In genomic region chr5:108858959-108859358, GRCh38 we compare ENCODE assay signal across 10 cellular contexts.
A peak's percentile ranks its signal among the peaks of the same experiment; 100 is the strongest.
DNase-seq lines count a peak whose midpoint lies in the region; ATAC-seq, FAIRE-seq and TF ChIP-seq lines count a peak whose summit lies in the region.
"Had no signal": no experiment of that assay in that cellular context is flagged by ENCODE, and none has a peak within 500 bp of the region (broad histone marks: within the 10 kb centered on the region; RNA-seq: fewer than 3 reads in every experiment).

No MANE protein-coding gene starts in this region.

- no peaks in the 10 kb centered on the region for H3K27me3 Mint-ChIP-seq in activated CD8-positive, alpha-beta T cell treated with anti-CD3 and anti-CD28 coated beads, Interleukin-2, amount 10 ng/mL, durations not matched to agents 7 days and 5 days (ENCODE audit: low read depth)

- no peak overlapping the region for H3K4me3 Mint-ChIP-seq in activated CD8-positive, alpha-beta T cell treated with anti-CD3 and anti-CD28 coated beads, Interleukin-2, amount 10 ng/mL, durations not matched to agents 7 days and 5 days

- no peaks in the 10 kb centered on the region for H3K4me1 ChIP-seq in mucosa of descending colon (ENCODE audit: low read depth)
- H3K4me1 ChIP-seq in ascending aorta, result no peaks in the 10 kb centered on the region
- H3K4me1 ChIP-seq: right atrium auricular region had no signal

- DNase-seq in GM12864 (ENCODE audit: low read depth), result peak; percentile 63
- DNase-seq in bronchial epithelial cell (ENCODE audit: low read depth), result peak; percentile 36
- DNase-seq in stimulated activated CD4-positive, alpha-beta T cell treated with anti-CD3 and anti-CD28 coated beads, Interleukin-12 subunit alpha, Interleukin-12 subunit beta, amount 100 ng/mL, for 4 hours, result no peak
- DNase-seq in mucosa of descending colon, result no peak
- DNase-seq in ascending aorta (ENCODE audit: low spot score in 2 of 2), result no peak
- no peak for DNase-seq in activated CD8-positive, alpha-beta T cell treated with anti-CD3 and anti-CD28 coated beads, Interleukin-2, amount 10 ng/mL, durations not matched to agents 7 days and 5 days

- intact Hi-C loops in mucosa of descending colon (cut with DNase I, micrococcal nuclease) (no loop called here), ascending aorta (cut with DNase I) (no loop called here)

- no peak for FAIRE-seq in bronchial epithelial cell (lab: Jason Lieb, UNC)
- FAIRE-seq: G401.6 had no signal

- no peaks in the 10 kb centered on the region for H3K36me3 ChIP-seq in bronchial epithelial cell (ENCODE audit: control insufficient read depth, insufficient read depth, low read length)
- no peaks in the 10 kb centered on the region for H3K36me3 ChIP-seq in mucosa of descending colon (ENCODE audit: low read depth)
- H3K36me3 ChIP-seq in ascending aorta, result peaks cover 0 to 4% of the 10 kb centered on the region in 2 donors
- H3K36me3 ChIP-seq: right atrium auricular region had no signal

- H3K27ac ChIP-seq in ascending aorta, result no peak overlapping the region
- H3K27ac ChIP-seq: right atrium auricular region had no signal

- POLR2A ChIA-PET in activated CD8-positive, alpha-beta T cell treated with anti-CD3 and anti-CD28 coated beads, Interleukin-2, amount 10 ng/mL, durations not matched to agents 7 days and 5 days (lab: Charles Lee), result no interaction called here

- H3K9me3 Mint-ChIP-seq in activated CD8-positive, alpha-beta T cell treated with anti-CD3 and anti-CD28 coated beads, Interleukin-2, amount 10 ng/mL, durations not matched to agents 7 days and 5 days (ENCODE audit: insufficient read depth), result no peaks in the 10 kb centered on the region

- peak; percentile 98 for ATAC-seq in GM21576 (IDR thresholded peaks at IDR 0.05; ENCODE audit: unreplicated experiment)
- ATAC-seq in HG03558 (IDR thresholded peaks at IDR 0.05; ENCODE audit: extremely low read depth, unreplicated experiment), result peak; percentile 95
- no peak for ATAC-seq in mucosa of descending colon
- ATAC-seq in activated CD8-positive, alpha-beta T cell treated with anti-CD3 and anti-CD28 coated beads, Interleukin-2, amount 10 ng/mL, durations not matched to agents 7 days and 5 days, result no peak

- CTCF ChIA-PET in activated CD8-positive, alpha-beta T cell treated with anti-CD3 and anti-CD28 coated beads, Interleukin-2, amount 10 ng/mL, durations not matched to agents 7 days and 5 days (lab: Charles Lee), result no interaction called here

- no peaks in the 10 kb centered on the region for H3K4me1 Mint-ChIP-seq in activated CD8-positive, alpha-beta T cell treated with anti-CD3 and anti-CD28 coated beads, Interleukin-2, amount 10 ng/mL, durations not matched to agents 7 days and 5 days (ENCODE audit: low read depth)

- no peaks in the 10 kb centered on the region for H3K9me3 ChIP-seq in mucosa of descending colon
- H3K9me3 ChIP-seq in ascending aorta, result no peaks in the 10 kb centered on the region
- H3K9me3 ChIP-seq: right atrium auricular region had no signal

- H3K27me3 ChIP-seq in bronchial epithelial cell (ENCODE audit: control insufficient read depth, insufficient read depth, low read length) (no peaks in the 10 kb centered on the region), ascending aorta (no peaks in the 10 kb centered on the region)
- H3K27me3 ChIP-seq: right atrium auricular region had no signal

- H3K4me3 ChIP-seq in GM12864 (ENCODE audit: low read depth, low read length) (no peak overlapping the region), bronchial epithelial cell (ENCODE audit: low read depth, low read length) (no peak overlapping the region), mucosa of descending colon (no peak overlapping the region), ascending aorta (no peak overlapping the region)
- H3K4me3 ChIP-seq: right atrium auricular region had no signal

- H3K27ac Mint-ChIP-seq in activated CD8-positive, alpha-beta T cell treated with anti-CD3 and anti-CD28 coated beads, Interleukin-2, amount 10 ng/mL, durations not matched to agents 7 days and 5 days, result no peak overlapping the region

- TF ChIP-seq CTCF in GM12864 (IDR thresholded peaks at IDR 0.05; ENCODE audit: low read depth, low read length, missing control alignments) (no peak), bronchial epithelial cell (IDR thresholded peaks at IDR 0.05; ENCODE audit: insufficient read depth, low read length, severe bottlenecking) (no peak), mucosa of descending colon (IDR thresholded peaks at IDR 0.05) (no peak), ascending aorta (IDR thresholded peaks at IDR 0.05) (no peak)

- H3K36me3 Mint-ChIP-seq in activated CD8-positive, alpha-beta T cell treated with anti-CD3 and anti-CD28 coated beads, Interleukin-2, amount 10 ng/mL, durations not matched to agents 7 days and 5 days (ENCODE audit: low read depth), result no peaks in the 10 kb centered on the region

Comparison
In these comparisons a context has a peak if more than half of its experiments do, and no peak if none do; other contexts are left out.
1. DNase-seq: peak in GM12864 (single experiment) and bronchial epithelial cell (single experiment); none in stimulated activated CD4-positive, alpha-beta T cell treated with anti-CD3 and anti-CD28 coated beads, Interleukin-12 subunit alpha, Interleukin-12 subunit beta, amount 100 ng/mL, for 4 hours (single experiment), mucosa of descending colon (0 of 3), ascending aorta (0 of 2) and activated CD8-positive, alpha-beta T cell treated with anti-CD3 and anti-CD28 coated beads, Interleukin-2, amount 10 ng/mL, durations not matched to agents 7 days and 5 days (single experiment).
2. ATAC-seq: peak in GM21576 (single experiment) and HG03558 (single experiment); none in mucosa of descending colon (single experiment) and activated CD8-positive, alpha-beta T cell treated with anti-CD3 and anti-CD28 coated beads, Interleukin-2, amount 10 ng/mL, durations not matched to agents 7 days and 5 days (single experiment).